Comparison of ENCODE assay signal across 1 cellular context in the genomic region with DNA sequence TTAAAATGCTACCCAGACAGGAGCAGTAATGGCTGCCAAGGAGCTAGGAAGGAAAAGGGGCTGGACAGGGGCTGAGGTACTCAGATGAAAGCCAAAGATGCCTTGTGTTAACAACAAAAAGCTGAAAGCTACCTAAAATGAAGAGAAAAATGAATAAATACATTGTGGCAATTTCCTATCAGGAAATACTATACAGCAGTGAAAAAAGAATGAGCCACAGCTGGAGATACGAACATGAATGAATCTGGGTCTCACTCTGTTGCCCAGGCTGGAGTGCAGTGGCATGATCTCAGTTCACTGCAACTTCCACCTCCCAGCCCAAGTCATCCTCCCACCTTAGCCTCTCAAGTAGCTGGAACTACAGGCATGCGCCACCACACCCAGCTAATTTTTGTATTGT.
TF ChIP-seq lines count a peak whose summit lies in the region.

No MANE protein-coding gene starts in this region.

TF ChIP-seq in GM12878, 131 proteins besides CTCF, POLR2A, EP300 and RAD21 (continued from another document):
- no peak for TF ChIP-seq TCF7 (IDR thresholded peaks at IDR 0.05; ENCODE audit: borderline replicate concordance)
- TF ChIP-seq, protein P1, sequence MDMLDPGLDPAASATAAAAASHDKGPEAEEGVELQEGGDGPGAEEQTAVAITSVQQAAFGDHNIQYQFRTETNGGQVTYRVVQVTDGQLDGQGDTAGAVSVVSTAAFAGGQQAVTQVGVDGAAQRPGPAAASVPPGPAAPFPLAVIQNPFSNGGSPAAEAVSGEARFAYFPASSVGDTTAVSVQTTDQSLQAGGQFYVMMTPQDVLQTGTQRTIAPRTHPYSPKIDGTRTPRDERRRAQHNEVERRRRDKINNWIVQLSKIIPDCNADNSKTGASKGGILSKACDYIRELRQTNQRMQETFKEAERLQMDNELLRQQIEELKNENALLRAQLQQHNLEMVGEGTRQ (IDR thresholded peaks at IDR 0.05; ENCODE audit: borderline replicate concordance, low read depth, low read length) = no peak
- TF ChIP-seq SP1 (IDR thresholded peaks at IDR 0.05; ENCODE audit: low read depth, low read length) = no peak
- no peak for TF ChIP-seq FOXK2 (IDR thresholded peaks at IDR 0.05)
- TF ChIP-seq, protein P2, sequence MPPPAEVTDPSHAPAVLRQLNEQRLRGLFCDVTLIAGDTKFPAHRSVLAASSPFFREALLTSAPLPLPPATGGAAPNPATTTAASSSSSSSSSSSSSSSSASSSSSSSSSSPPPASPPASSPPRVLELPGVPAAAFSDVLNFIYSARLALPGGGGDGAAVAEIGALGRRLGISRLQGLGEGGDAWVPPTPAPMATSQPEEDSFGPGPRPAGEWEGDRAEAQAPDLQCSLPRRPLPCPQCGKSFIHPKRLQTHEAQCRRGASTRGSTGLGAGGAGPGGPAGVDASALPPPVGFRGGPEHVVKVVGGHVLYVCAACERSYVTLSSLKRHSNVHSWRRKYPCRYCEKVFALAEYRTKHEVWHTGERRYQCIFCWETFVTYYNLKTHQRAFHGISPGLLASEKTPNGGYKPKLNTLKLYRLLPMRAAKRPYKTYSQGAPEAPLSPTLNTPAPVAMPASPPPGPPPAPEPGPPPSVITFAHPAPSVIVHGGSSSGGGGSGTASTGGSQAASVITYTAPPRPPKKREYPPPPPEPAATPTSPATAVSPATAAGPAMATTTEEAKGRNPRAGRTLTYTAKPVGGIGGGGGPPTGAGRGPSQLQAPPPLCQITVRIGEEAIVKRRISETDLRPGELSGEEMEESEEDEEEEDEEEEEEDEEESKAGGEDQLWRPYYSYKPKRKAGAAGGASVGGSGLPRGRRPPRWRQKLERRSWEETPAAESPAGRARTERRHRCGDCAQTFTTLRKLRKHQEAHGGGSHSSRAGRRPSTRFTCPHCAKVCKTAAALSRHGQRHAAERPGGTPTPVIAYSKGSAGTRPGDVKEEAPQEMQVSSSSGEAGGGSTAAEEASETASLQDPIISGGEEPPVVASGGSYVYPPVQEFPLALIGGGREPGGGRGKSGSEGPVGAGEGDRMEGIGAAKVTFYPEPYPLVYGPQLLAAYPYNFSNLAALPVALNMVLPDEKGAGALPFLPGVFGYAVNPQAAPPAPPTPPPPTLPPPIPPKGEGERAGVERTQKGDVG (CRISPR knock-in tag; IDR thresholded peaks at IDR 0.05) = no peak
- no peak for TF ChIP-seq RBBP5 (conservative IDR thresholded peaks at IDR 0.05)
- no peak for TF ChIP-seq CBFB (IDR thresholded peaks at IDR 0.05; ENCODE audit: low read depth)
- TF ChIP-seq, protein P3, sequence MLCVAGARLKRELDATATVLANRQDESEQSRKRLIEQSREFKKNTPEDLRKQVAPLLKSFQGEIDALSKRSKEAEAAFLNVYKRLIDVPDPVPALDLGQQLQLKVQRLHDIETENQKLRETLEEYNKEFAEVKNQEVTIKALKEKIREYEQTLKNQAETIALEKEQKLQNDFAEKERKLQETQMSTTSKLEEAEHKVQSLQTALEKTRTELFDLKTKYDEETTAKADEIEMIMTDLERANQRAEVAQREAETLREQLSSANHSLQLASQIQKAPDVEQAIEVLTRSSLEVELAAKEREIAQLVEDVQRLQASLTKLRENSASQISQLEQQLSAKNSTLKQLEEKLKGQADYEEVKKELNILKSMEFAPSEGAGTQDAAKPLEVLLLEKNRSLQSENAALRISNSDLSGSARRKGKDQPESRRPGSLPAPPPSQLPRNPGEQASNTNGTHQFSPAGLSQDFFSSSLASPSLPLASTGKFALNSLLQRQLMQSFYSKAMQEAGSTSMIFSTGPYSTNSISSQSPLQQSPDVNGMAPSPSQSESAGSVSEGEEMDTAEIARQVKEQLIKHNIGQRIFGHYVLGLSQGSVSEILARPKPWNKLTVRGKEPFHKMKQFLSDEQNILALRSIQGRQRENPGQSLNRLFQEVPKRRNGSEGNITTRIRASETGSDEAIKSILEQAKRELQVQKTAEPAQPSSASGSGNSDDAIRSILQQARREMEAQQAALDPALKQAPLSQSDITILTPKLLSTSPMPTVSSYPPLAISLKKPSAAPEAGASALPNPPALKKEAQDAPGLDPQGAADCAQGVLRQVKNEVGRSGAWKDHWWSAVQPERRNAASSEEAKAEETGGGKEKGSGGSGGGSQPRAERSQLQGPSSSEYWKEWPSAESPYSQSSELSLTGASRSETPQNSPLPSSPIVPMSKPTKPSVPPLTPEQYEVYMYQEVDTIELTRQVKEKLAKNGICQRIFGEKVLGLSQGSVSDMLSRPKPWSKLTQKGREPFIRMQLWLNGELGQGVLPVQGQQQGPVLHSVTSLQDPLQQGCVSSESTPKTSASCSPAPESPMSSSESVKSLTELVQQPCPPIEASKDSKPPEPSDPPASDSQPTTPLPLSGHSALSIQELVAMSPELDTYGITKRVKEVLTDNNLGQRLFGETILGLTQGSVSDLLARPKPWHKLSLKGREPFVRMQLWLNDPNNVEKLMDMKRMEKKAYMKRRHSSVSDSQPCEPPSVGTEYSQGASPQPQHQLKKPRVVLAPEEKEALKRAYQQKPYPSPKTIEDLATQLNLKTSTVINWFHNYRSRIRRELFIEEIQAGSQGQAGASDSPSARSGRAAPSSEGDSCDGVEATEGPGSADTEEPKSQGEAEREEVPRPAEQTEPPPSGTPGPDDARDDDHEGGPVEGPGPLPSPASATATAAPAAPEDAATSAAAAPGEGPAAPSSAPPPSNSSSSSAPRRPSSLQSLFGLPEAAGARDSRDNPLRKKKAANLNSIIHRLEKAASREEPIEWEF (IDR thresholded peaks at IDR 0.05; ENCODE audit: insufficient replicate concordance, low read depth, low read length) = no peak
